8 cellular contexts compared by ENCODE assay signal in the genomic region with DNA sequence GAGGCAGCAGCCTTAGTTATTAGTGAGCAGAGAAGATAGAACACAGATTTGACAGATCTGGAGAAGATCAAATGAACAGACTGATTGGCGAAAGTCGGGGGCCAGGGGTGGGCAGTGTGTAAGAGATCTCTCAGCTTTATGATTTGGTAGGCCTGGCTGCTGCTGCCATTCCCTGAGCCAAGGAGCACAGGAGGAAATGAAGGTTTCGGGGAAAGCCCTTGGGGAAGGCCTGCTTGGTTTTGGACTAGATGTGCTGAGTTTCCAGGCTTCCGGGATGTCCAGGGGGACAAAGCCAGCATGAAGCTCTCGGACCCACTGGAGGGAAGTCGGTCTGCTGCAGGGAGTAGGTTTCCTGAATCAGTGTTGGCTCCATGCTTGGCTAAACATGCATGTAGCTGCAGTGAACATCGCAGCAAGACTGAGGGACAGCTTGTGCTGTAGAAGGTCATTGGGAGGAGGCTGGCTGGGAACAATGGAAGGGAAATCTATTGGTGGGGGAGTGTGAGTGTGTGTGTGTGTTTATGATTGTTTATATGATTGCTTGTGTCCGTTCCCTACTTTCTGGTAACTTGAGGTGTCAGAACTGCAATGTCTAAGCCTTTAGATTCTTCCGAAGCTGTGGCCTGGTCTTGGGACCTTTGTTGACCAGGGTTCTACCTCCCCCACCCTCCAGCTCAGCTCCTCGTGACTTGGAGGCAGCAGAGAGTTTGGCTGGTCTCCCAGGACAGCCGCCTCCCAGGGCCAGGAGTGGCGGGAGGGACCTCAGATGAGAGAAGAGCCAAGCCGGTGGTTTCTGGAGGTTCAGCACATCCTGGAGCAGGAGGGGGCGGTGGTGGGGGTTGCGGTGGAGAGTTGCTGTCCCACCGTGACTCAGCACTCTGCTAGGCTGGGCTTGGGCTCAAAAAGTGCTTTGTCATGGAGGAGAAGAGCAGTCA. TPM values are rescaled to one million over a fixed set of nuclear protein-coding genes. Genes with fewer than 3 reads are reported as not detected.
DNase-seq lines count a peak whose midpoint lies in the region; ATAC-seq and TF ChIP-seq lines count a peak whose summit lies in the region.

No MANE protein-coding gene starts in this region.

- WGBS in right lobe of liver (ENCODE audit: insufficient coverage, low coverage, low lambda C conversion rate, missing lambda C conversion rate) = 34% methylated on average over 8 of the region's 16 CpGs

- H3K4me1 ChIP-seq in duodenal mucosa (ENCODE audit: control insufficient read depth in 1 of 2, insufficient read depth in 2 of 2, low read length in 2 of 2) (peaks cover 70 to 73% of the 10 kb centered on the region in 2 donors), right lobe of liver (peaks cover 0 to 70% (median 29%) of the 10 kb centered on the region in 4 donors)

- ATAC-seq in right lobe of liver (peak; percentile 42 to 60 (median 52)), GM18511 (IDR thresholded peaks at IDR 0.05; ENCODE audit: unreplicated experiment) (no peak)

- no peaks in the 10 kb centered on the region for H3K36me3 ChIP-seq in duodenal mucosa (ENCODE audit: control insufficient read depth in 1 of 2, insufficient read depth in 2 of 2, low read length in 2 of 2)
- H3K36me3 ChIP-seq in right lobe of liver = no peaks in the 10 kb centered on the region

- H3K9ac ChIP-seq in duodenal mucosa (ENCODE audit: low read depth in 1 of 2, low read length in 2 of 2) = peak overlapping the region; percentile 3 to 48

- intact Hi-C loops in right lobe of liver (cut with DNase I) = no loop called here

- H3K9me3 ChIP-seq in duodenal mucosa (ENCODE audit: control insufficient read depth in 1 of 2, low read length in 2 of 2) (no peaks in the 10 kb centered on the region), right lobe of liver (no peaks in the 10 kb centered on the region)

- DNase-seq in AG09309 (ENCODE audit: low read depth) (peak; percentile 97), NCI-H2107 treated with DMSO at 0.1 percent for 48 hours (lab: John Stamatoyannopoulos, UW; ENCODE audit: unreplicated experiment) (peak; percentile 77), right lobe of liver (peak; percentile 95 to 98 (median 98))
- peak; percentile 41 to 60 for DNase-seq in stimulated activated CD4-positive, alpha-beta T cell treated with anti-CD3 and anti-CD28 coated beads, Interleukin-4, amount 100 ng/mL, for 4 hours

- no peaks in the 10 kb centered on the region for H3K27me3 ChIP-seq in duodenal mucosa (ENCODE audit: control insufficient read depth in 1 of 2, insufficient read depth in 2 of 2, low read length in 2 of 2)
- H3K27me3 ChIP-seq in right lobe of liver = no peaks in the 10 kb centered on the region

- TF ChIP-seq CTCF in AG09309 (IDR thresholded peaks at IDR 0.05; ENCODE audit: control insufficient read depth, insufficient read depth, low read depth, low read length, missing control alignments) (no peak), VCaP (conservative IDR thresholded peaks at IDR 0.05) (no peak), right lobe of liver (IDR thresholded peaks at IDR 0.05) (no peak)

- H3K27ac ChIP-seq in VCaP (peak overlapping the region; percentile 69), duodenal mucosa (ENCODE audit: low read depth, low read length) (peak overlapping the region; percentile 87), right lobe of liver (peak overlapping the region; percentile 86 to 94 (median 89))

- TF ChIP-seq POLR2A in GM19099 (IDR thresholded peaks at IDR 0.05; ENCODE audit: extremely low read depth, insufficient read length, low read depth) = peak; percentile 59
- TF ChIP-seq POLR2A in right lobe of liver (IDR thresholded peaks at IDR 0.05) = peak; percentile 70

- H3K4me3 ChIP-seq in AG09309 (ENCODE audit: control insufficient read depth, low read depth, low read length) (no peak overlapping the region), duodenal mucosa (ENCODE audit: low read depth in 1 of 2, low read length in 2 of 2) (peak overlapping the region; percentile 0 to 40), right lobe of liver (peak overlapping the region in 2 of 3 donors; percentile 12 to 29)

RNA-seq across cellular contexts. Expression of gene FTH1, which starts 4.0 kb away (rescaled TPM):
- 1,000 to 10,000 TPM; 1,131 to 2,981 (median 2,140) TPM for total RNA-seq in right lobe of liver

RNA-seq across cellular contexts. Expression of gene BEST1, which starts 21.3 kb away (rescaled TPM):
- 1 to 10 TPM in 3 of 6 experiments, under 1 TPM in 3; 0.55 to 2.3 (median 0.91) TPM for total RNA-seq in right lobe of liver

RNA-seq across cellular contexts. Expression of gene RAB3IL1, which starts 54.1 kb away (rescaled TPM):
- total RNA-seq in right lobe of liver = 1 to 10 TPM; 3.2 to 9.1 (median 4.2) TPM
